11 cellular contexts compared by ENCODE assay signal in genomic region chr11:71459767-71460320, GRCh38.
"Had no signal": no experiment of that assay in that cellular context is flagged by ENCODE, and none has a peak within 500 bp of the region (broad histone marks: within the 10 kb centered on the region; RNA-seq: fewer than 3 reads in every experiment).

No MANE protein-coding gene starts in this region.

- H3K4me3 ChIP-seq: gastrocnemius medialis, lower lobe of right lung, tibial nerve, uterus had no signal

- H3K9ac ChIP-seq: parathyroid adenoma had no signal

- H3K36me3 ChIP-seq: uterus had no signal

- ATAC-seq: gastrocnemius medialis; lower lobe of right lung; naive thymus-derived CD8-positive, alpha-beta T cell had no signal

- H3K4me1 ChIP-seq: gastrocnemius medialis, parathyroid adenoma, uterus had no signal

- H3K27me3 ChIP-seq: gastrocnemius medialis, tibial nerve, uterus had no signal

- H2AFZ ChIP-seq: parathyroid adenoma had no signal

- DNase-seq: activated CD4-positive, alpha-beta T cell treated with anti-CD3 and anti-CD28 coated beads, Interleukin-2, amount 50 U/mL, for 4 hours; activated gamma-delta T cell treated with Interleukin-2 at 50 U/mL for 16 hours; activated naive CD8-positive, alpha-beta T cell treated with anti-CD3 and anti-CD28 coated beads for 36 hours; activated T-cell treated with anti-CD3 and anti-CD28 coated beads for 4 hours; effector CD4-positive, alpha-beta T cell; gastrocnemius medialis; lower lobe of right lung; uterus had no signal

- H3K27ac ChIP-seq: gastrocnemius medialis, lower lobe of right lung, parathyroid adenoma, tibial nerve, uterus had no signal

- H3K79me2 ChIP-seq: parathyroid adenoma had no signal

- H3K9me3 ChIP-seq: gastrocnemius medialis, lower lobe of right lung, tibial nerve, uterus had no signal
